ENCODE assay signal across 9 cellular contexts in genomic region chr1:171251741-171252300, GRCh38. TPM values are rescaled to one million over a fixed set of nuclear protein-coding genes. Genes with fewer than 3 reads are reported as not detected.
DNase-seq lines count a peak whose midpoint lies in the region; ATAC-seq and TF ChIP-seq lines count a peak whose summit lies in the region.
"Had no signal": no experiment of that assay in that cellular context is flagged by ENCODE, and none has a peak within 500 bp of the region (broad histone marks: within the 10 kb centered on the region; RNA-seq: fewer than 3 reads in every experiment).

No MANE protein-coding gene starts in this region.

- no peaks in the 10 kb centered on the region for H3K9me3 ChIP-seq in thymus (ENCODE audit: control insufficient read depth)

- no peaks in the 10 kb centered on the region for H3K9me3 Mint-ChIP-seq in T-helper 1 cell treated with Interleukin-12 subunit alpha and Interleukin-12 subunit beta and Interleukin-4 antibody, amounts not matched to agents 30 μg/mL and 1 μg/mL, for 36 hours
- H3K9me3 Mint-ChIP-seq in chondrocyte (ENCODE audit: low read depth), result no peaks in the 10 kb centered on the region

- H3K27me3 Mint-ChIP-seq in T-helper 1 cell treated with Interleukin-12 subunit alpha and Interleukin-12 subunit beta and Interleukin-4 antibody, amounts not matched to agents 30 μg/mL and 1 μg/mL, for 36 hours (ENCODE audit: low read depth), result peaks cover 42% of the 10 kb centered on the region
- peaks cover 4% of the 10 kb centered on the region for H3K27me3 Mint-ChIP-seq in chondrocyte (ENCODE audit: low read depth)

- no peaks in the 10 kb centered on the region for H3K36me3 ChIP-seq in thymus (ENCODE audit: control insufficient read depth, insufficient read depth)

- intact Hi-C loops in lower leg skin (cut with DNase I; ENCODE audit: low total_unique reads), result no loop called here

- H3K4me1 ChIP-seq in thymus (ENCODE audit: control insufficient read depth, insufficient read depth, low read length), result peaks cover 4% of the 10 kb centered on the region

- ATAC-seq in HG02642 (IDR thresholded peaks at IDR 0.05; ENCODE audit: poor library complexity, unreplicated experiment), result peak; percentile 23

- H3K27me3 ChIP-seq in thymus (ENCODE audit: control insufficient read depth, insufficient read depth), result peaks cover 3% of the 10 kb centered on the region

- peak; percentile 86 for TF ChIP-seq CTCF in chondrocyte (IDR thresholded peaks at IDR 0.05)
- no peak for TF ChIP-seq CTCF in lower leg skin (IDR thresholded peaks at IDR 0.05)

- H3K27ac ChIP-seq in thymus (ENCODE audit: low read depth), result peak overlapping the region; percentile 42

- 13 to 16% methylated on average over 13 to 14 of the region's 14 CpGs for WGBS in lower leg skin, 2 donors
- 19% methylated on average over 14 of the region's 14 CpGs for WGBS in thymus

- H3K4me3 ChIP-seq in lower leg skin (ENCODE audit: low read depth, poor library complexity, severe bottlenecking) (peak overlapping the region; percentile 18), thymus (ENCODE audit: low read length) (peak overlapping the region; percentile 40)

- TF ChIP-seq POLR2A in lower leg skin (IDR thresholded peaks at IDR 0.05), result no peak

- peaks cover 9% of the 10 kb centered on the region for H3K4me1 Mint-ChIP-seq in T-helper 1 cell treated with Interleukin-12 subunit alpha and Interleukin-12 subunit beta and Interleukin-4 antibody, amounts not matched to agents 30 μg/mL and 1 μg/mL, for 36 hours (ENCODE audit: low read depth)
- peaks cover 18% of the 10 kb centered on the region for H3K4me1 Mint-ChIP-seq in chondrocyte (ENCODE audit: low read depth)

- DNase-seq in T-helper 1 cell (no peak), OCI-M1 (lab: John Stamatoyannopoulos, UW) (peak; percentile 72), chondrocyte (ENCODE audit: low spot score) (no peak), lower leg skin (ENCODE audit: low spot score in 2 of 2) (no peak), mesenteric fat pad (ENCODE audit: low spot score) (no peak)

- H3K36me3 Mint-ChIP-seq in T-helper 1 cell treated with Interleukin-12 subunit alpha and Interleukin-12 subunit beta and Interleukin-4 antibody, amounts not matched to agents 30 μg/mL and 1 μg/mL, for 36 hours (ENCODE audit: low read depth), result no peaks in the 10 kb centered on the region
- H3K36me3 Mint-ChIP-seq in chondrocyte (ENCODE audit: low read depth), result no peaks in the 10 kb centered on the region

- H3K27ac Mint-ChIP-seq in T-helper 1 cell treated with Interleukin-12 subunit alpha and Interleukin-12 subunit beta and Interleukin-4 antibody, amounts not matched to agents 30 μg/mL and 1 μg/mL, for 36 hours, result no peak overlapping the region
- H3K27ac Mint-ChIP-seq in chondrocyte (ENCODE audit: unreplicated experiment), result no peak overlapping the region

- peak overlapping the region; percentile 82 for H3K4me3 Mint-ChIP-seq in T-helper 1 cell treated with Interleukin-12 subunit alpha and Interleukin-12 subunit beta and Interleukin-4 antibody, amounts not matched to agents 30 μg/mL and 1 μg/mL, for 36 hours
- H3K4me3 Mint-ChIP-seq in chondrocyte (ENCODE audit: unreplicated experiment), result peak overlapping the region; percentile 92

RNA-seq across cellular contexts. Expression of gene FMO1, which starts 3.5 kb away (rescaled TPM):
- total RNA-seq in chondrocyte (0.65 to 3.5 TPM (median 0.87 TPM) in 3 replicates), lower leg skin (1 to 10 TPM in 3 of 4 donors, under 1 TPM in 1; 0.53 to 3.4 (median 2.2) TPM), mesenteric fat pad (0.58 TPM)
- 10.8 TPM for polyA plus RNA-seq in thymus
- total RNA-seq: glomerular endothelial cell had no signal
